In genomic region chr1:40392206-40392605, GRCh38 we compare ENCODE assay signal across 2 cellular contexts.
TF ChIP-seq lines count a peak whose summit lies in the region.

No MANE protein-coding gene starts in this region.

TF ChIP-seq in liver, 16 proteins besides CTCF, POLR2A, EP300 and RAD21 (continued from another document):
- no peak for TF ChIP-seq ZBTB33 (IDR thresholded peaks at IDR 0.05)
- no peak for TF ChIP-seq YY1 (IDR thresholded peaks at IDR 0.05)
- no peak for TF ChIP-seq REST (IDR thresholded peaks at IDR 0.05)
- no peak for TF ChIP-seq HNF4A (conservative IDR thresholded peaks at IDR 0.05)
- TF ChIP-seq RXRA (IDR thresholded peaks at IDR 0.05): no peak
- TF ChIP-seq HNF4G (IDR thresholded peaks at IDR 0.05): no peak
- no peak for TF ChIP-seq MAX (IDR thresholded peaks at IDR 0.05)
- TF ChIP-seq SP1 (IDR thresholded peaks at IDR 0.05): no peak
- TF ChIP-seq GABPA (IDR thresholded peaks at IDR 0.05 in 1 of 2, conservative IDR thresholded peaks at IDR 0.05 in 1 of 2): no peak
- no peak for TF ChIP-seq JUND (IDR thresholded peaks at IDR 0.05)
- TF ChIP-seq FOXA1 (IDR thresholded peaks at IDR 0.05): no peak
- no peak for TF ChIP-seq NR2F2 (IDR thresholded peaks at IDR 0.05)
- no peak for TF ChIP-seq EGR1 (IDR thresholded peaks at IDR 0.05; ENCODE audit: low read depth in 2 of 2)

TF ChIP-seq in HepG2, 621 proteins besides CTCF, POLR2A, EP300 and RAD21 (continued from another document):
- no peak for TF ChIP-seq TFDP2 (CRISPR knock-in tag; IDR thresholded peaks at IDR 0.05)
- TF ChIP-seq TEF (CRISPR knock-in tag; IDR thresholded peaks at IDR 0.05): no peak
- TF ChIP-seq, protein P1, sequence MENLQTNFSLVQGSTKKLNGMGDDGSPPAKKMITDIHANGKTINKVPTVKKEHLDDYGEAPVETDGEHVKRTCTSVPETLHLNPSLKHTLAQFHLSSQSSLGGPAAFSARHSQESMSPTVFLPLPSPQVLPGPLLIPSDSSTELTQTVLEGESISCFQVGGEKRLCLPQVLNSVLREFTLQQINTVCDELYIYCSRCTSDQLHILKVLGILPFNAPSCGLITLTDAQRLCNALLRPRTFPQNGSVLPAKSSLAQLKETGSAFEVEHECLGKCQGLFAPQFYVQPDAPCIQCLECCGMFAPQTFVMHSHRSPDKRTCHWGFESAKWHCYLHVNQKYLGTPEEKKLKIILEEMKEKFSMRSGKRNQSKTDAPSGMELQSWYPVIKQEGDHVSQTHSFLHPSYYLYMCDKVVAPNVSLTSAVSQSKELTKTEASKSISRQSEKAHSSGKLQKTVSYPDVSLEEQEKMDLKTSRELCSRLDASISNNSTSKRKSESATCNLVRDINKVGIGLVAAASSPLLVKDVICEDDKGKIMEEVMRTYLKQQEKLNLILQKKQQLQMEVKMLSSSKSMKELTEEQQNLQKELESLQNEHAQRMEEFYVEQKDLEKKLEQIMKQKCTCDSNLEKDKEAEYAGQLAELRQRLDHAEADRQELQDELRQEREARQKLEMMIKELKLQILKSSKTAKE (CRISPR knock-in tag; IDR thresholded peaks at IDR 0.05; ENCODE audit: borderline replicate concordance): no peak
- no peak for TF ChIP-seq ZNF788 (CRISPR knock-in tag; IDR thresholded peaks at IDR 0.05; ENCODE audit: borderline replicate concordance)
- no peak for TF ChIP-seq ZNF282 (IDR thresholded peaks at IDR 0.05; ENCODE audit: partially characterized antibody)
- no peak for TF ChIP-seq NFIB (CRISPR knock-in tag; IDR thresholded peaks at IDR 0.05; ENCODE audit: borderline replicate concordance)
- no peak for TF ChIP-seq MIER2 (CRISPR knock-in tag; IDR thresholded peaks at IDR 0.05)
- TF ChIP-seq NRL (CRISPR knock-in tag; IDR thresholded peaks at IDR 0.05; ENCODE audit: borderline replicate concordance): no peak
